Comparison of ENCODE assay signal across 1 cellular context in the genomic region with DNA sequence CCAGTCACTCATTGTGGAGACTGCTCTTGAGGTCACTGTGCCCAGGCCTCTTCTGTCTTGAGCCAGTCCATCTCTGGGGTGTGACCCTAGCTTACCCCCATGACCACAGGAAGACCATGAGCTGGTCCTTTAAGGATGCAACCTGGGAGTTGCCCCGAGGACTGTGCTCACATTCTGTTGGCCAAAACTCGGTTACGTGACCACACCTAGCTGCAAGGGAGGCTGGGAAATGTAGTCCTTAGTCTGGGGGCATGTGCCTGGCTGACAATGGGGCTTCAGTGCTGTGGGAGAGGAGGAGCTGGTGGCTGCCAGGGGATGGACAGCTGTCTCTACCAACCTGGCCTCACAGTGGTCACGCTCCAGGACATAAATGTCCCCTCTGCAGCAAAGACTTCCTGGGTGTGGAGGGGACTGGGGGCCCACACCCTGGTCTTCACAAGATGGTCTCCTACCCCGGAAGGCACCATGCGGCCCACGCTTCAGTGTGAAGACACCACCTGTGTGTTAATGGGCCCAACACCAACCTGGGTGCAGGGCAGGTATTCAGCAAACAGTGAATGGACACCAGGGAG.
TF ChIP-seq lines count a peak whose summit lies in the region.

No MANE protein-coding gene starts in this region.

TF ChIP-seq in GM12878, 131 proteins besides CTCF, POLR2A, EP300 and RAD21:
- TF ChIP-seq, protein P1, sequence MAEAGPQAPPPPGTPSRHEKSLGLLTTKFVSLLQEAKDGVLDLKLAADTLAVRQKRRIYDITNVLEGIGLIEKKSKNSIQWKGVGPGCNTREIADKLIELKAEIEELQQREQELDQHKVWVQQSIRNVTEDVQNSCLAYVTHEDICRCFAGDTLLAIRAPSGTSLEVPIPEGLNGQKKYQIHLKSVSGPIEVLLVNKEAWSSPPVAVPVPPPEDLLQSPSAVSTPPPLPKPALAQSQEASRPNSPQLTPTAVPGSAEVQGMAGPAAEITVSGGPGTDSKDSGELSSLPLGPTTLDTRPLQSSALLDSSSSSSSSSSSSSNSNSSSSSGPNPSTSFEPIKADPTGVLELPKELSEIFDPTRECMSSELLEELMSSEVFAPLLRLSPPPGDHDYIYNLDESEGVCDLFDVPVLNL (IDR thresholded peaks at IDR 0.05; ENCODE audit: low read depth, low read length) = no peak
- TF ChIP-seq RUNX3 (IDR thresholded peaks at IDR 0.05; ENCODE audit: low read length) (peak; percentile 63), HCFC1 (IDR thresholded peaks at IDR 0.05; ENCODE audit: low read length) (peak; percentile 75), IRF4 (IDR thresholded peaks at IDR 0.05; ENCODE audit: low read depth, low read length) (peak; percentile 52; the same call in 1 of the 2 replicates), SP1 (IDR thresholded peaks at IDR 0.05; ENCODE audit: low read depth, low read length) (peak; percentile 30), YY1 (IDR thresholded peaks at IDR 0.05; ENCODE audit: low read depth, low read length) (0 out of 2 replicates have a peak, but pooled peaks have one; percentile 23), RFX5 (IDR thresholded peaks at IDR 0.05; ENCODE audit: low read depth, low read length) (no peak), CREB1 (IDR thresholded peaks at IDR 0.05; ENCODE audit: low read depth) (peak; percentile 56; the same call in 1 of the 2 replicates), ELK1 (IDR thresholded peaks at IDR 0.05; ENCODE audit: low read depth, low read length) (no peak), SIX5 (IDR thresholded peaks at IDR 0.05; ENCODE audit: low read depth, low read length, severe bottlenecking) (peak; percentile 71)
